23 cellular contexts compared by ENCODE assay signal in the genomic region with DNA sequence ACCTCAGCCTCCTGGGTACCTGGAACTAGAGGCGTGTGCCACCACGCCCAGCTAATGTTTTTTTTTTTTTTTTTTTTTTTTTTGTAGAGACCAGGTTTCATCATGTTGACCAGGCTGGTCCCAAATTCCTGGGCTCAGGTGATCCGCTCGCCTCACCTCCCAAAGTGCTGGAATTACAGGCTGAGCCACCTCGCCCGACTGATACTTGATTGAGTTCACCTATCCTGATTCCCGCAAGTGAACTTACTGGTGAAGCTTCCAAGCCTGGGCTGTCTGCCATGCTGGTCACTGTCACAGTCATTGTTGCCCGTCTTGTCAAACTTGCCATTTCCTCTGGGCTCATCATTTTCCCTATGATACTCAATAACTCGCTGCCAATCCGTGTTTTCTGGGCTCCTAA.
DNase-seq lines count a peak whose midpoint lies in the region; ATAC-seq, FAIRE-seq and TF ChIP-seq lines count a peak whose summit lies in the region.
"Had no signal": no experiment of that assay in that cellular context is flagged by ENCODE, and none has a peak within 500 bp of the region (broad histone marks: within the 10 kb centered on the region; RNA-seq: fewer than 3 reads in every experiment).

No MANE protein-coding gene starts in this region.

- H3K27me3 Mint-ChIP-seq in T-helper 17 cell (no peaks in the 10 kb centered on the region), nephron progenitor cell (ENCODE audit: low read depth, poor library complexity) (peaks cover 17% of the 10 kb centered on the region)
- peaks cover 2% of the 10 kb centered on the region for H3K27me3 Mint-ChIP-seq in activated T-helper 1 cell treated with anti-CD3 and anti-CD28 coated beads, Interleukin-12 subunit alpha, Interleukin-12 subunit beta, Interleukin-2, Interleukin-4 antibody, amounts not matched to agents 30 ng/mL and 10 ng/mL and 1 ng/mL, durations not matched to agents 14 hours and 24 hours and 36 hours (ENCODE audit: insufficient read depth)

- no peak for ATAC-seq in T-helper 17 cell
- no peak for ATAC-seq in GM21737 (IDR thresholded peaks at IDR 0.05; ENCODE audit: unreplicated experiment)
- ATAC-seq: A549 had no signal

- H3K27ac Mint-ChIP-seq in T-helper 17 cell (peak overlapping the region; percentile 41), nephron progenitor cell (no peak overlapping the region)
- no peak overlapping the region for H3K27ac Mint-ChIP-seq in activated T-helper 1 cell treated with anti-CD3 and anti-CD28 coated beads, Interleukin-12 subunit alpha, Interleukin-12 subunit beta, Interleukin-2, Interleukin-4 antibody, amounts not matched to agents 30 ng/mL and 10 ng/mL and 1 ng/mL, durations not matched to agents 14 hours and 24 hours and 36 hours
- H3K27ac Mint-ChIP-seq: HFFc6 had no signal

- intact Hi-C loops in activated T-helper 1 cell treated with anti-CD3 and anti-CD28 coated beads, Interleukin-12 subunit alpha, Interleukin-12 subunit beta, Interleukin-2, Interleukin-4 antibody, amounts not matched to agents 30 ng/mL and 10 ng/mL and 1 ng/mL, durations not matched to agents 14 hours and 24 hours and 36 hours (cut with micrococcal nuclease), result loop anchor here (5.0 kb wide), 1 partner anchor 122 kb away; no protein-coding TSS in a partner anchor

- H3K4me3 ChIP-seq in epithelial cell of esophagus (ENCODE audit: low read length), result no peak overlapping the region
- H3K4me3 ChIP-seq: A549, GM23248, HAP-1 had no signal

- H3K4me1 Mint-ChIP-seq in T-helper 17 cell, result no peaks in the 10 kb centered on the region
- H3K4me1 Mint-ChIP-seq in nephron progenitor cell, result no peaks in the 10 kb centered on the region
- H3K4me1 Mint-ChIP-seq in activated T-helper 1 cell treated with anti-CD3 and anti-CD28 coated beads, Interleukin-12 subunit alpha, Interleukin-12 subunit beta, Interleukin-2, Interleukin-4 antibody, amounts not matched to agents 30 ng/mL and 10 ng/mL and 1 ng/mL, durations not matched to agents 14 hours and 24 hours and 36 hours (ENCODE audit: low read depth), result no peaks in the 10 kb centered on the region

- H3K36me3 Mint-ChIP-seq in T-helper 17 cell (ENCODE audit: low read depth) (peaks cover 2% of the 10 kb centered on the region), nephron progenitor cell (ENCODE audit: low read depth) (no peaks in the 10 kb centered on the region)
- no peaks in the 10 kb centered on the region for H3K36me3 Mint-ChIP-seq in activated T-helper 1 cell treated with anti-CD3 and anti-CD28 coated beads, Interleukin-12 subunit alpha, Interleukin-12 subunit beta, Interleukin-2, Interleukin-4 antibody, amounts not matched to agents 30 ng/mL and 10 ng/mL and 1 ng/mL, durations not matched to agents 14 hours and 24 hours and 36 hours (ENCODE audit: low read depth)
- H3K36me3 Mint-ChIP-seq: CD4-positive, alpha-beta memory T cell had no signal

- H3K4me3 Mint-ChIP-seq in T-helper 17 cell (no peak overlapping the region), nephron progenitor cell (no peak overlapping the region)
- H3K4me3 Mint-ChIP-seq in activated T-helper 1 cell treated with anti-CD3 and anti-CD28 coated beads, Interleukin-12 subunit alpha, Interleukin-12 subunit beta, Interleukin-2, Interleukin-4 antibody, amounts not matched to agents 30 ng/mL and 10 ng/mL and 1 ng/mL, durations not matched to agents 14 hours and 24 hours and 36 hours, result no peak overlapping the region
- H3K4me3 Mint-ChIP-seq: CD4-positive, alpha-beta memory T cell; HFFc6 had no signal

- TF ChIP-seq CTCF in epithelial cell of esophagus (IDR thresholded peaks at IDR 0.05; ENCODE audit: insufficient read depth, low read depth, low read length, missing control alignments), result no peak
- TF ChIP-seq CTCF in nephron progenitor cell (IDR thresholded peaks at IDR 0.05), result no peak

- FAIRE-seq in HTR-8/SVneo (lab: Jason Lieb, UNC), result peak; percentile 38
- FAIRE-seq: A549, GM12891, GM18507, H1 had no signal

- H3K9me3 Mint-ChIP-seq in nephron progenitor cell, result no peaks in the 10 kb centered on the region
- H3K9me3 Mint-ChIP-seq in activated T-helper 1 cell treated with anti-CD3 and anti-CD28 coated beads, Interleukin-12 subunit alpha, Interleukin-12 subunit beta, Interleukin-2, Interleukin-4 antibody, amounts not matched to agents 30 ng/mL and 10 ng/mL and 1 ng/mL, durations not matched to agents 14 hours and 24 hours and 36 hours, result no peaks in the 10 kb centered on the region
- H3K9me3 Mint-ChIP-seq: CD4-positive, alpha-beta memory T cell; HFFc6 had no signal

- DNase-seq in HTR-8/SVneo (ENCODE audit: insufficient read length, low spot score), result no peak
- DNase-seq in T-helper 17 cell, result no peak
- DNase-seq in epithelial cell of esophagus (ENCODE audit: low read depth), result peak; percentile 55
- DNase-seq in islet precursor cell, result peak; percentile 46
- DNase-seq in nephron progenitor cell, result no peak
- DNase-seq in A172 (ENCODE audit: low spot score), result no peak
- no peak for DNase-seq in activated T-helper 1 cell treated with anti-CD3 and anti-CD28 coated beads, Interleukin-12 subunit alpha, Interleukin-12 subunit beta, Interleukin-2, Interleukin-4 antibody, amounts not matched to agents 30 ng/mL and 10 ng/mL and 1 ng/mL, durations not matched to agents 14 hours and 24 hours and 36 hours (ENCODE audit: low spot score)
- DNase-seq: ACHN; C1 segment of cervical spinal cord; Calu3; CD4-positive, alpha-beta memory T cell; COR-L47; DMS53; DMS79 treated with DMSO at 0.1 percent for 48 hours; GF-D8; GM23248; HFFc6 had no signal

- no peaks in the 10 kb centered on the region for H3K9me3 ChIP-seq in T-helper 17 cell (ENCODE audit: control insufficient read depth, low read length, poor library complexity, severe bottlenecking)
- H3K9me3 ChIP-seq: A549, HAP-1 had no signal

Comparison
In these comparisons a context has a peak if more than half of its experiments do, and no peak if none do; other contexts are left out.
1. DNase-seq: peak in epithelial cell of esophagus (single experiment) and islet precursor cell (single experiment); none in HTR-8/SVneo (single experiment), T-helper 17 cell (0 of 3), nephron progenitor cell (single experiment), A172 (single experiment) and activated T-helper 1 cell treated with anti-CD3 and anti-CD28 coated beads, Interleukin-12 subunit alpha, Interleukin-12 subunit beta, Interleukin-2, Interleukin-4 antibody, amounts not matched to agents 30 ng/mL and 10 ng/mL and 1 ng/mL, durations not matched to agents 14 hours and 24 hours and 36 hours (single experiment).